Comparison of ENCODE assay signal across 14 cellular contexts in genomic region chrX:139058831-139059495, GRCh38.
A peak's percentile ranks its signal among the peaks of the same experiment; 100 is the strongest.
DNase-seq lines count a peak whose midpoint lies in the region; ATAC-seq, FAIRE-seq and TF ChIP-seq lines count a peak whose summit lies in the region.
"Had no signal": no experiment of that assay in that cellular context is flagged by ENCODE, and none has a peak within 500 bp of the region (broad histone marks: within the 10 kb centered on the region; RNA-seq: fewer than 3 reads in every experiment).

No MANE protein-coding gene starts in this region.

- H3K27ac Mint-ChIP-seq in nephron: peak overlapping the region; percentile 69 to 80 (median 73)
- no peak overlapping the region for H3K27ac Mint-ChIP-seq in activated naive CD8-positive, alpha-beta T cell treated with anti-CD3 and anti-CD28 coated beads for 36 hours
- H3K27ac Mint-ChIP-seq: CD4-positive, alpha-beta T cell; stimulated activated effector memory CD8-positive, alpha-beta T cell treated with anti-CD3 and anti-CD28 coated beads, Interleukin-12 subunit alpha, Interleukin-12 subunit beta, amount 100 ng/mL, for 72 hours had no signal

- peaks cover 0 to 11% (median 0%) of the 10 kb centered on the region in 4 donors for H3K27me3 ChIP-seq in pancreas

- no peaks in the 10 kb centered on the region for H3K9me3 ChIP-seq in pancreas

- no peaks in the 10 kb centered on the region for H3K27me3 Mint-ChIP-seq in nephron (ENCODE audit: low read depth)
- H3K27me3 Mint-ChIP-seq in activated naive CD8-positive, alpha-beta T cell treated with anti-CD3 and anti-CD28 coated beads for 36 hours: no peaks in the 10 kb centered on the region
- H3K27me3 Mint-ChIP-seq: CD4-positive, alpha-beta T cell had no signal

- H3K4me1 Mint-ChIP-seq in nephron: no peaks in the 10 kb centered on the region
- no peaks in the 10 kb centered on the region for H3K4me1 Mint-ChIP-seq in activated naive CD8-positive, alpha-beta T cell treated with anti-CD3 and anti-CD28 coated beads for 36 hours
- H3K4me1 Mint-ChIP-seq: stimulated activated effector memory CD8-positive, alpha-beta T cell treated with anti-CD3 and anti-CD28 coated beads, Interleukin-12 subunit alpha, Interleukin-12 subunit beta, amount 100 ng/mL, for 72 hours had no signal

- no peaks in the 10 kb centered on the region for H3K36me3 Mint-ChIP-seq in nephron (ENCODE audit: low read depth)
- H3K36me3 Mint-ChIP-seq in activated naive CD8-positive, alpha-beta T cell treated with anti-CD3 and anti-CD28 coated beads for 36 hours: no peaks in the 10 kb centered on the region
- H3K36me3 Mint-ChIP-seq: stimulated activated effector memory CD8-positive, alpha-beta T cell treated with anti-CD3 and anti-CD28 coated beads, Interleukin-12 subunit alpha, Interleukin-12 subunit beta, amount 100 ng/mL, for 72 hours had no signal

- intact Hi-C loops in pancreas (cut with DNase I): no loop called here

- WGBS in pancreas, 2 donors: 38 to 41% methylated on average over 4 of the region's 4 CpGs

- no peak for FAIRE-seq in pancreas (lab: Jason Lieb, UNC)

- peaks cover 6% of the 10 kb centered on the region for H3K9me3 Mint-ChIP-seq in nephron
- peaks cover 4% of the 10 kb centered on the region for H3K9me3 Mint-ChIP-seq in activated naive CD8-positive, alpha-beta T cell treated with anti-CD3 and anti-CD28 coated beads for 36 hours
- H3K9me3 Mint-ChIP-seq: stimulated activated effector memory CD8-positive, alpha-beta T cell treated with anti-CD3 and anti-CD28 coated beads, Interleukin-12 subunit alpha, Interleukin-12 subunit beta, amount 100 ng/mL, for 72 hours had no signal

- no peak overlapping the region for H3K4me3 Mint-ChIP-seq in nephron
- H3K4me3 Mint-ChIP-seq in activated naive CD8-positive, alpha-beta T cell treated with anti-CD3 and anti-CD28 coated beads for 36 hours: no peak overlapping the region
- H3K4me3 Mint-ChIP-seq: CD4-positive, alpha-beta T cell; stimulated activated effector memory CD8-positive, alpha-beta T cell treated with anti-CD3 and anti-CD28 coated beads, Interleukin-12 subunit alpha, Interleukin-12 subunit beta, amount 100 ng/mL, for 72 hours had no signal

- no peaks in the 10 kb centered on the region for H3K36me3 ChIP-seq in pancreas

- peak; percentile 1 for DNase-seq in HK-2 (ENCODE audit: unreplicated experiment)
- peak; percentile 52 for DNase-seq in astrocyte of the spinal cord (ENCODE audit: low read depth, low spot score)
- no peak for DNase-seq in pancreas
- no peak for DNase-seq in activated naive CD8-positive, alpha-beta T cell treated with anti-CD3 and anti-CD28 coated beads for 36 hours
- DNase-seq in epidermal melanocyte (ENCODE audit: insufficient read length, low spot score): no peak
- DNase-seq: activated CD4-positive, alpha-beta T cell treated with anti-CD3 and anti-CD28 coated beads, Interleukin-2, amount 50 U/mL, for 1 hour; CD4-positive, alpha-beta T cell; NCI-H1092 treated with DMSO at 0.1 percent for 48 hours; NK-92 treated with Interleukin-12 subunit alpha and Interleukin-12 subunit beta, amount 100 ng/mL, for 24 hours had no signal

- no peaks in the 10 kb centered on the region for H3K4me1 ChIP-seq in pancreas

- H3K27ac ChIP-seq in pancreas: no peak overlapping the region

- peak; percentile 57 for ATAC-seq in GM19395 (IDR thresholded peaks at IDR 0.05; ENCODE audit: unreplicated experiment)
- no peak for ATAC-seq in pancreas
- no peak for ATAC-seq in HG02973 (IDR thresholded peaks at IDR 0.05; ENCODE audit: unreplicated experiment)
- ATAC-seq: left lobe of liver; stimulated activated effector memory CD8-positive, alpha-beta T cell treated with anti-CD3 and anti-CD28 coated beads, Interleukin-12 subunit alpha, Interleukin-12 subunit beta, amount 100 ng/mL, for 72 hours had no signal

- H3K4me3 ChIP-seq in astrocyte of the spinal cord (ENCODE audit: low read depth, low read length) (no peak overlapping the region), pancreas (no peak overlapping the region)

- no peak for TF ChIP-seq CTCF in astrocyte of the spinal cord (IDR thresholded peaks at IDR 0.05; ENCODE audit: low read depth, low read length)
- TF ChIP-seq CTCF in nephron (IDR thresholded peaks at IDR 0.05; ENCODE audit: unreplicated experiment in 3 of 3): no peak
- TF ChIP-seq CTCF in pancreas (IDR thresholded peaks at IDR 0.05): no peak

- in situ Hi-C loops in astrocyte of the spinal cord (cut with HindIII; ENCODE audit: low sequenced_read_pairs): no loop called here

Comparison
In these comparisons a context has a peak if more than half of its experiments do, and no peak if none do; other contexts are left out.
1. DNase-seq: peak in HK-2 (single experiment) and astrocyte of the spinal cord (single experiment); none in pancreas (0 of 6), activated naive CD8-positive, alpha-beta T cell treated with anti-CD3 and anti-CD28 coated beads for 36 hours (single experiment) and epidermal melanocyte (single experiment).